ENCODE assay signal across 15 cellular contexts in genomic region chr7:152131981-152132494, GRCh38.
A peak's percentile ranks its signal among the peaks of the same experiment; 100 is the strongest.
DNase-seq lines count a peak whose midpoint lies in the region; ATAC-seq and TF ChIP-seq lines count a peak whose summit lies in the region.
"Had no signal": no experiment of that assay in that cellular context is flagged by ENCODE, and none has a peak within 500 bp of the region (broad histone marks: within the 10 kb centered on the region; RNA-seq: fewer than 3 reads in every experiment).

No MANE protein-coding gene starts in this region.

- H3K27ac ChIP-seq in esophagus muscularis mucosa (replicated peaks in 1 of 4), result no peak overlapping the region
- H3K27ac ChIP-seq: BLaER1 treated with 17β-estradiol and CSF1 and Interleukin-3, amounts not matched to agents 10 nM and 100 nM; GM23248 had no signal

- no peaks in the 10 kb centered on the region for H3K4me1 Mint-ChIP-seq in activated naive CD4-positive, alpha-beta T cell treated with anti-CD3 and anti-CD28 coated beads, Interleukin-2, amount 10 ng/mL, durations not matched to agents 7 days and 5 days
- H3K4me1 Mint-ChIP-seq in activated naive CD4-positive, alpha-beta T cell treated with anti-CD3 and anti-CD28 coated beads for 36 hours (ENCODE audit: low read depth), result no peaks in the 10 kb centered on the region
- H3K4me1 Mint-ChIP-seq in T-helper 17 cell, result peaks cover 6% of the 10 kb centered on the region
- H3K4me1 Mint-ChIP-seq: B cell had no signal

- H3K4me3 ChIP-seq in esophagus muscularis mucosa, result no peak overlapping the region
- H3K4me3 ChIP-seq: BLaER1 treated with 17β-estradiol and CSF1 and Interleukin-3, amounts not matched to agents 10 nM and 100 nM; GM23248 had no signal

- H3K27me3 ChIP-seq in esophagus muscularis mucosa, result no peaks in the 10 kb centered on the region
- H3K27me3 ChIP-seq: BLaER1 treated with 17β-estradiol and CSF1 and Interleukin-3, amounts not matched to agents 10 nM and 100 nM had no signal

- no peaks in the 10 kb centered on the region for H3K9me3 Mint-ChIP-seq in activated naive CD4-positive, alpha-beta T cell treated with anti-CD3 and anti-CD28 coated beads, Interleukin-2, amount 10 ng/mL, durations not matched to agents 7 days and 5 days
- H3K9me3 Mint-ChIP-seq in activated naive CD4-positive, alpha-beta T cell treated with anti-CD3 and anti-CD28 coated beads for 36 hours, result no peaks in the 10 kb centered on the region

- 93% methylated on average over 12 of the region's 12 CpGs for WGBS in esophagus muscularis mucosa

- no peak overlapping the region for H3K4me3 Mint-ChIP-seq in activated naive CD4-positive, alpha-beta T cell treated with anti-CD3 and anti-CD28 coated beads, Interleukin-2, amount 10 ng/mL, durations not matched to agents 7 days and 5 days
- H3K4me3 Mint-ChIP-seq in activated naive CD4-positive, alpha-beta T cell treated with anti-CD3 and anti-CD28 coated beads for 36 hours, result no peak overlapping the region
- peak overlapping the region; percentile 36 for H3K4me3 Mint-ChIP-seq in T-helper 17 cell
- H3K4me3 Mint-ChIP-seq: B cell had no signal

- no peak for TF ChIP-seq EP300 in esophagus muscularis mucosa (IDR thresholded peaks at IDR 0.05)

- H3K9me3 ChIP-seq in T-helper 17 cell (ENCODE audit: control insufficient read depth, low read length, poor library complexity, severe bottlenecking) (no peaks in the 10 kb centered on the region), esophagus muscularis mucosa (no peaks in the 10 kb centered on the region)
- H3K9me3 ChIP-seq: Caco-2 had no signal

- peaks cover 2 to 8% (median 5%) of the 10 kb centered on the region in 4 donors for H3K4me1 ChIP-seq in esophagus muscularis mucosa
- H3K4me1 ChIP-seq: BLaER1 treated with 17β-estradiol and CSF1 and Interleukin-3, amounts not matched to agents 10 nM and 100 nM; Caco-2 had no signal

- H3K27ac Mint-ChIP-seq in activated naive CD4-positive, alpha-beta T cell treated with anti-CD3 and anti-CD28 coated beads, Interleukin-2, amount 10 ng/mL, durations not matched to agents 7 days and 5 days, result peak overlapping the region; percentile 8
- no peak overlapping the region for H3K27ac Mint-ChIP-seq in activated naive CD4-positive, alpha-beta T cell treated with anti-CD3 and anti-CD28 coated beads for 36 hours
- H3K27ac Mint-ChIP-seq in T-helper 17 cell, result peak overlapping the region; percentile 24
- H3K27ac Mint-ChIP-seq: B cell had no signal

- CTCF ChIA-PET in activated naive CD4-positive, alpha-beta T cell treated with anti-CD3 and anti-CD28 coated beads, Interleukin-2, amount 10 ng/mL, durations not matched to agents 7 days and 5 days (lab: Charles Lee), result no interaction called here
- CTCF ChIA-PET in activated naive CD4-positive, alpha-beta T cell treated with anti-CD3 and anti-CD28 coated beads for 36 hours (lab: Charles Lee), result no interaction called here

- peaks cover 44% of the 10 kb centered on the region for H3K36me3 Mint-ChIP-seq in activated naive CD4-positive, alpha-beta T cell treated with anti-CD3 and anti-CD28 coated beads, Interleukin-2, amount 10 ng/mL, durations not matched to agents 7 days and 5 days
- peaks cover 21% of the 10 kb centered on the region for H3K36me3 Mint-ChIP-seq in activated naive CD4-positive, alpha-beta T cell treated with anti-CD3 and anti-CD28 coated beads for 36 hours (ENCODE audit: low read depth)
- peaks cover 8% of the 10 kb centered on the region for H3K36me3 Mint-ChIP-seq in T-helper 17 cell (ENCODE audit: low read depth)

- ATAC-seq in T-helper 17 cell, result no peak
- no peak for ATAC-seq in GM19351 (IDR thresholded peaks at IDR 0.05; ENCODE audit: unreplicated experiment)

- H3K36me3 ChIP-seq in esophagus muscularis mucosa, result peaks cover 13 to 82% (median 61%) of the 10 kb centered on the region in 4 donors

- TF ChIP-seq CTCF in esophagus muscularis mucosa (IDR thresholded peaks at IDR 0.05), result no peak
- TF ChIP-seq CTCF in GM10266 (IDR thresholded peaks at IDR 0.05; ENCODE audit: control insufficient read depth, insufficient read depth, low read depth, missing control alignments), result no peak

- no peak for TF ChIP-seq POLR2A in esophagus muscularis mucosa (IDR thresholded peaks at IDR 0.05; ENCODE audit: low read depth)

- intact Hi-C loops in activated naive CD4-positive, alpha-beta T cell treated with anti-CD3 and anti-CD28 coated beads for 36 hours (cut with micrococcal nuclease), result no loop called here
- intact Hi-C loops in esophagus muscularis mucosa (cut with DNase I), result no loop called here

- no peaks in the 10 kb centered on the region for H3K27me3 Mint-ChIP-seq in activated naive CD4-positive, alpha-beta T cell treated with anti-CD3 and anti-CD28 coated beads, Interleukin-2, amount 10 ng/mL, durations not matched to agents 7 days and 5 days
- no peaks in the 10 kb centered on the region for H3K27me3 Mint-ChIP-seq in activated naive CD4-positive, alpha-beta T cell treated with anti-CD3 and anti-CD28 coated beads for 36 hours (ENCODE audit: low read depth)
- no peaks in the 10 kb centered on the region for H3K27me3 Mint-ChIP-seq in T-helper 17 cell
- H3K27me3 Mint-ChIP-seq: B cell had no signal

- DNase-seq in activated naive CD4-positive, alpha-beta T cell treated with anti-CD3 and anti-CD28 coated beads, Interleukin-2, amount 10 ng/mL, durations not matched to agents 7 days and 5 days, result no peak
- DNase-seq in activated naive CD4-positive, alpha-beta T cell treated with anti-CD3 and anti-CD28 coated beads for 36 hours, result no peak
- DNase-seq in T-helper 17 cell, result no peak
- DNase-seq in esophagus muscularis mucosa (ENCODE audit: extremely low spot score), result peak; percentile 85
- no peak for DNase-seq in NCI-H748 treated with DMSO at 0.1 percent for 48 hours (lab: John Stamatoyannopoulos, UW)
- no peak for DNase-seq in NCI-H187 (lab: John Stamatoyannopoulos, UW)
- no peak for DNase-seq in GM10266 (ENCODE audit: extremely low spot score)
- DNase-seq: Caco-2, DMS79, GDM1, GM23248, HCEC 1CT had no signal
